In the genomic region with DNA sequence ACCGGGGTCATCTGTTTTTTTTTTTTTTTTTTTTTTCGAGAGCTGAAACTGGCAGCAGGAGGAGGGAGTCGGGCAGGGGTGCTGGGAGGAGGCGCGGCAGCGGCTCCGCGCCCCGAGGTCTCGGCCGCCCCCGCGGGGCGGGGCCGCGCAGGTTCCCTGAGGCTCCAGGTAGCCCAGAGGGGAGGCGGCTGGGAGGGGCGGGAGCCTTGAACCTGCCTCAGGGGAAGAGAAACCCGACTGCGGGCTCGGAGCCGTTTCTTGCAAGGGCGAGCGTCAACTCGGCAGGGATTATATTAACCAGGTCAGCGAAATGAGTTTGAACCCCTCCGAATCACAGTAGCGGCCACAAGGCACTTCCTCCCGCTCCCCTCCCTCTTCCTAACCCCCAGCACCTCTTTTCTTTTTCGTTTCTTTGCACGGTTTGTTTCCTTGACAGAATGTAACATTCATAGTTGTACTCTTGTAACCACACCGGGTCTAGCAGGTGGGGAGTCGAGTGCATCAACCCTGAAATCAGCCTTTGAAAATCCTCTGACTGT, we compare ENCODE assay signal across 8 cellular contexts. TPM values are rescaled to one million over a fixed set of nuclear protein-coding genes. Genes with fewer than 3 reads are reported as not detected.
DNase-seq lines count a peak whose midpoint lies in the region; ATAC-seq, FAIRE-seq and TF ChIP-seq lines count a peak whose summit lies in the region.

No MANE protein-coding gene starts in this region.

- no peak; the same call in 1 of the 2 replicates for TF ChIP-seq POLR2A in GM12878 (IDR thresholded peaks at IDR 0.05; ENCODE audit: low read depth, low read length)

- H3K36me3 ChIP-seq in HUES48 (ENCODE audit: control insufficient read depth, insufficient read depth, low read length) = peaks cover 15% of the 10 kb centered on the region
- H3K36me3 ChIP-seq in GM12878 (ENCODE audit: control insufficient read depth in 2 of 2, insufficient read depth in 2 of 2, low read length in 1 of 2) = peaks cover 0 to 7% of the 10 kb centered on the region in 2 experiments; a peak in 2 of 4 replicates
- H3K36me3 ChIP-seq in liver (ENCODE audit: control insufficient read depth in 4 of 4, insufficient read depth in 3 of 4, low read depth in 1 of 4, low read length in 3 of 4) = no peaks in the 10 kb centered on the region

- POLR2A ChIA-PET in GM12878 (lab: Charles Lee) = interaction anchor here (0.6 to 2.7 kb wide), 13 partner anchors 13 to 232 kb away, joined by 3 to 15 read pairs (median 5); no protein-coding TSS in a partner anchor

- peak overlapping the region; percentile 92 for H2AFZ ChIP-seq in GM12878 (ENCODE audit: control insufficient read depth, low read depth, low read length)

- H3K9me3 Mint-ChIP-seq in T-helper 1 cell treated with Interleukin-12 subunit alpha and Interleukin-12 subunit beta and Interleukin-4 antibody, amounts not matched to agents 30 μg/mL and 1 μg/mL, for 36 hours = no peaks in the 10 kb centered on the region

- peak in 1 of 2 experiments; percentile 63; a peak in 2 of 4 replicates for TF ChIP-seq EP300 in GM12878 (IDR thresholded peaks at IDR 0.05; ENCODE audit: borderline replicate concordance in 1 of 2, control insufficient read depth in 1 of 2, low read depth in 2 of 2, low read length in 2 of 2)

- TF ChIP-seq CTCF in GM12878 (IDR thresholded peaks at IDR 0.05 in 2 of 3, conservative IDR thresholded peaks at IDR 0.05 in 1 of 3; ENCODE audit: control insufficient read depth in 2 of 3, extremely low read depth in 1 of 3, insufficient read depth in 1 of 3, low read depth in 3 of 3, low read length in 3 of 3) (peak in 2 of 3 experiments; percentile 12 to 19; a peak in 2 of 6 replicates), liver (IDR thresholded peaks at IDR 0.05; ENCODE audit: low read depth, low read length, missing input control) (no peak)

- SMC1A ChIA-PET in GM12878 (lab: Charles Lee; ENCODE audit: uncharacterized antibody, unreplicated experiment) = interaction anchor here (0.7 to 12.3 kb wide), 24 partner anchors 13 to 241 kb away, joined by 3 to 133 read pairs (median 8); a partner anchor contains a TSS

- TF ChIP-seq RAD21 in GM12878 (IDR thresholded peaks at IDR 0.05; ENCODE audit: insufficient read depth, low read depth, low read length) = peak; percentile 7; the same call in 1 of the 2 replicates
- TF ChIP-seq RAD21 in liver (IDR thresholded peaks at IDR 0.05) = no peak

- H3K4me1 Mint-ChIP-seq in T-helper 1 cell treated with Interleukin-12 subunit alpha and Interleukin-12 subunit beta and Interleukin-4 antibody, amounts not matched to agents 30 μg/mL and 1 μg/mL, for 36 hours (ENCODE audit: low read depth) = peaks cover 34% of the 10 kb centered on the region

- peak overlapping the region; percentile 95 for H3K4me3 Mint-ChIP-seq in T-helper 1 cell treated with Interleukin-12 subunit alpha and Interleukin-12 subunit beta and Interleukin-4 antibody, amounts not matched to agents 30 μg/mL and 1 μg/mL, for 36 hours

- peaks cover 16% of the 10 kb centered on the region; the same call in 1 of the 2 replicates for H3K4me1 ChIP-seq in HUES48 (ENCODE audit: control insufficient read depth, insufficient read depth, low read length)
- H3K4me1 ChIP-seq in GM12878 (ENCODE audit: control insufficient read depth, insufficient read depth, low read length) = peaks cover 16% of the 10 kb centered on the region
- peaks cover 5 to 33% (median 30%) of the 10 kb centered on the region in 4 donors for H3K4me1 ChIP-seq in liver (ENCODE audit: control insufficient read depth in 4 of 4, insufficient read depth in 4 of 4, low read length in 3 of 4)

- peak overlapping the region; percentile 99 for H3K4me2 ChIP-seq in GM12878 (ENCODE audit: control insufficient read depth, insufficient read depth)

- H4K20me1 ChIP-seq in GM12878 (ENCODE audit: control insufficient read depth, insufficient read depth) = no peaks in the 10 kb centered on the region

- peaks cover 14% of the 10 kb centered on the region for H3K36me3 Mint-ChIP-seq in T-helper 1 cell treated with Interleukin-12 subunit alpha and Interleukin-12 subunit beta and Interleukin-4 antibody, amounts not matched to agents 30 μg/mL and 1 μg/mL, for 36 hours (ENCODE audit: low read depth)

- CTCF ChIA-PET in GM12878 (lab: Yijun Ruan, JAX) = interaction anchor here (0.8 to 12.3 kb wide), 27 partner anchors 11 to 243 kb away, joined by 3 to 149 read pairs (median 6); a partner anchor contains a TSS

- RAD21 ChIA-PET in GM12878 (lab: Charles Lee; ENCODE audit: unreplicated experiment) = interaction anchor here (0.5 to 8.1 kb wide), 36 partner anchors 10 to 1048 kb away, joined by 3 to 98 read pairs (median 5); a partner anchor contains a TSS

- H3K9me3 ChIP-seq in HUES48 (ENCODE audit: control insufficient read depth, insufficient read depth, low read length) (no peaks in the 10 kb centered on the region), GM12878 (replicated peaks; ENCODE audit: control insufficient read depth, insufficient read depth, low read length) (no peaks in the 10 kb centered on the region), liver (ENCODE audit: control insufficient read depth in 4 of 4, low read length in 3 of 4) (no peaks in the 10 kb centered on the region)

- H3K27me3 Mint-ChIP-seq in T-helper 1 cell treated with Interleukin-12 subunit alpha and Interleukin-12 subunit beta and Interleukin-4 antibody, amounts not matched to agents 30 μg/mL and 1 μg/mL, for 36 hours (ENCODE audit: low read depth) = no peaks in the 10 kb centered on the region

- H3K27ac ChIP-seq in HUES48 (ENCODE audit: low read depth, low read length) (no peak overlapping the region), GM12878 (ENCODE audit: control insufficient read depth, insufficient read depth) (peak overlapping the region; percentile 99), liver (ENCODE audit: low read depth in 1 of 2, low read length in 2 of 2) (no peak overlapping the region)

- DNase-seq in DMS153 (lab: John Stamatoyannopoulos, UW) (peak; percentile 23), GM12878 (ENCODE audit: low read depth, low spot score) (no peak), AG20443 (ENCODE audit: low spot score) (no peak)
- peak; percentile 38 for DNase-seq in stimulated activated CD8-positive, alpha-beta memory T cell treated with anti-CD3 and anti-CD28 coated beads, Interleukin-15, amount 100 ng/mL, for 24 hours (ENCODE audit: low read depth)

- peaks cover 52% of the 10 kb centered on the region for H3K79me2 ChIP-seq in GM12878 (ENCODE audit: control insufficient read depth, insufficient read depth, low read length)

- H3K27ac Mint-ChIP-seq in T-helper 1 cell treated with Interleukin-12 subunit alpha and Interleukin-12 subunit beta and Interleukin-4 antibody, amounts not matched to agents 30 μg/mL and 1 μg/mL, for 36 hours = peak overlapping the region; percentile 88

- H3K9ac ChIP-seq in HUES48 (ENCODE audit: low read depth, low read length) (peak overlapping the region; percentile 23; the same call in 1 of the 2 replicates), GM12878 (ENCODE audit: control insufficient read depth, insufficient read depth, low read length) (peak overlapping the region; percentile 71), liver (ENCODE audit: low read depth in 1 of 2, low read length in 2 of 2) (no peak overlapping the region)

- TSS peak; percentile 44 for BruUV-seq in GM12878 (replicated peaks; lab: Mats Ljungman, UMichigan)

- in situ Hi-C loops in GM12878 (cut with MboI) = loop anchor here (5.0 kb wide), 1 partner anchor 171 kb away; no protein-coding TSS in a partner anchor

- intact Hi-C loops in GM12878 (cut with micrococcal nuclease; ENCODE audit: unreplicated experiment) = loop anchor here (1.0 to 5.0 kb wide), 8 partner anchors 20 to 240 kb away; a partner anchor contains a TSS

- peak; percentile 38 for FAIRE-seq in GM12878 (lab: Jason Lieb, UNC)

- under 1% methylated on average over 24 of the region's 33 CpGs for WGBS in GM12878 (ENCODE audit: insufficient coverage, insufficient replicate concordance, low lambda C conversion rate, missing lambda C conversion rate)
- 2% methylated on average over 33 of the region's 33 CpGs for WGBS in liver

- peak overlapping the region; percentile 77 for H3K4me3 ChIP-seq in HUES48 (ENCODE audit: low read depth, low read length)
- peak overlapping the region; percentile 89 for H3K4me3 ChIP-seq in GM12878
- H3K4me3 ChIP-seq in liver (ENCODE audit: low read depth in 1 of 3, low read length in 3 of 3) = peak overlapping the region; percentile 18 to 84 (median 78)

- ATAC-seq in GM21381 (IDR thresholded peaks at IDR 0.05; ENCODE audit: unreplicated experiment) (peak; percentile 43), GM12878 (peak; percentile 69)

- H3K27me3 ChIP-seq in HUES48 (ENCODE audit: control insufficient read depth, insufficient read depth, low read length) (peaks cover 31% of the 10 kb centered on the region), GM12878 (replicated peaks in 1 of 2; ENCODE audit: control insufficient read depth in 2 of 2, insufficient read depth in 2 of 2, low read length in 1 of 2) (no peaks in the 10 kb centered on the region), liver (ENCODE audit: control insufficient read depth in 4 of 4, insufficient read depth in 4 of 4, low read length in 3 of 4) (no peaks in the 10 kb centered on the region)

TF ChIP-seq in GM12878, 131 proteins besides CTCF, POLR2A, EP300 and RAD21 (continues in another document):
- TF ChIP-seq HCFC1 (IDR thresholded peaks at IDR 0.05; ENCODE audit: low read length) (no peak), ZSCAN29 (IDR thresholded peaks at IDR 0.05) (0 out of 2 replicates have a peak, but pooled peaks have one; percentile 8)

TF ChIP-seq in liver, 16 proteins besides CTCF, POLR2A, EP300 and RAD21 (continues in another document):
- no peak for TF ChIP-seq HNF4G (IDR thresholded peaks at IDR 0.05)

RNA-seq across cellular contexts. Expression of a gene that starts 2.0 kb away (rescaled TPM):
- 60.0 and 65.9 TPM in 2 replicates for total RNA-seq in GM12878 (2013; cell fraction: nucleolus; rRNA removed)
- total RNA-seq in GM12878 (2014; rRNA removed) (16.1 TPM in 2 replicates), GM12878 (2014; rRNA removed; fragmentation: Illumina TruSeq; extraction: Trizol) (21.8 and 23.2 TPM in 2 replicates), GM12878 (2021) (21.3 and 22.4 TPM in 2 replicates), liver (10 to 100 TPM in 1 of 2 donors, under 1 TPM in 1; 0.08 to 19.8 TPM)
- polyA plus RNA-seq in GM12878 (2011; ENCODE audit: low read depth) = 16.0 TPM
- polyA plus RNA-seq in GM12878 (2011; rRNA removed) (20.3 and 20.7 TPM in 2 replicates), GM12878 (2014; fragmentation: Illumina TruSeq; extraction: Trizol) (25.2 and 32.5 TPM in 2 replicates), GM12878 (2014; fragmentation: Nextera tagmentation; extraction: Ambion mirVana) (10 to 100 TPM in 1 of 2 experiments, 1 to 10 TPM in 1; 7.0 to 10.3 TPM), GM12878 (2014; rRNA removed) (15.5 and 17.9 TPM in 2 replicates), GM12878 (2016; fragmentation: Nextera tagmentation; extraction: Ambion mirVana) (10 to 100 TPM; 24.1 to 29.8 TPM), liver (under 1 TPM; 0.10 to 0.13 TPM)
- 17.6 and 27.0 TPM in 2 replicates for polyA plus RNA-seq in GM12878 (2011; cell fraction: cytosol; rRNA removed)
- 26.4 and 28.1 TPM in 2 replicates for polyA plus RNA-seq in GM12878 (2011; cell fraction: nucleus; rRNA removed)
- 16.1 and 21.0 TPM in 2 replicates for polyA plus RNA-seq in GM12878 (2012)
- polyA minus RNA-seq in GM12878 (2011; rRNA and poly(A)+ RNA removed) = 30.4 and 34.2 TPM in 2 replicates
- polyA minus RNA-seq in GM12878 (2011; cell fraction: cytosol; rRNA and poly(A)+ RNA removed) = 12.0 and 13.7 TPM in 2 replicates
- 34.0 and 50.9 TPM in 2 replicates for polyA minus RNA-seq in GM12878 (2011; cell fraction: nucleus; rRNA and poly(A)+ RNA removed)

Comparison
In these comparisons a context has a peak if more than half of its experiments do, and no peak if none do; other contexts are left out.
1. DNase-seq: peak in DMS153 (single experiment) and stimulated activated CD8-positive, alpha-beta memory T cell treated with anti-CD3 and anti-CD28 coated beads, Interleukin-15, amount 100 ng/mL, for 24 hours (single experiment); none in GM12878 (single experiment) and AG20443 (single experiment).
2. H3K9ac ChIP-seq: peak in HUES48 (single experiment) and GM12878 (single experiment); none in liver (0 of 2).
3. Peak in every context shown above with its lines, with median percentiles within 50 percentile points of each other: H3K4me3 ChIP-seq.